ENCODE assay signal across 1 cellular context in genomic region chr1:179141592-179142244, GRCh38.
TF ChIP-seq lines count a peak whose summit lies in the region.

No MANE protein-coding gene starts in this region.

TF ChIP-seq in GM12878, 131 proteins besides CTCF, POLR2A, EP300 and RAD21:
- TF ChIP-seq CUX1 (IDR thresholded peaks at IDR 0.05; ENCODE audit: insufficient replicate concordance, low read depth, low read length) (no peak), IKZF2 (IDR thresholded peaks at IDR 0.05) (no peak), JUND (IDR thresholded peaks at IDR 0.05; ENCODE audit: low read depth, low read length) (no peak), USF1 (IDR thresholded peaks at IDR 0.05; ENCODE audit: borderline replicate concordance, extremely low read length, insufficient read depth, low read depth, low read length) (no peak), STAT1 (conservative IDR thresholded peaks at IDR 0.05) (no peak), ZSCAN29 (IDR thresholded peaks at IDR 0.05) (no peak), PML (IDR thresholded peaks at IDR 0.05; ENCODE audit: low read length) (no peak), FOXM1 (IDR thresholded peaks at IDR 0.05; ENCODE audit: low read depth, low read length) (no peak), NBN (IDR thresholded peaks at IDR 0.05) (no peak), SPI1 (IDR thresholded peaks at IDR 0.05; ENCODE audit: borderline replicate concordance, insufficient read depth, low read depth, low read length) (no peak), CBX3 (IDR thresholded peaks at IDR 0.05; ENCODE audit: borderline replicate concordance, low read depth) (no peak), LARP7 (IDR thresholded peaks at IDR 0.05) (no peak)
